9 cellular contexts compared by ENCODE assay signal in genomic region chr4:4859799-4860380, GRCh38. TPM values are rescaled to one million over a fixed set of nuclear protein-coding genes. Genes with fewer than 3 reads are reported as not detected.
A peak's percentile ranks its signal among the peaks of the same experiment; 100 is the strongest.
DNase-seq lines count a peak whose midpoint lies in the region; ATAC-seq, FAIRE-seq and TF ChIP-seq lines count a peak whose summit lies in the region.
"Had no signal": no experiment of that assay in that cellular context is flagged by ENCODE, and none has a peak within 500 bp of the region (broad histone marks: within the 10 kb centered on the region; RNA-seq: fewer than 3 reads in every experiment).

No MANE protein-coding gene starts in this region.

- WGBS in right cardiac atrium = under 1% methylated on average over 65 of the region's 65 CpGs

- H3K4me1 Mint-ChIP-seq in stimulated activated memory B cell treated with anti-CD40 and anti-IgM and Interleukin-4, amounts not matched to agents 10 μg/mL and 1 μg/mL and 100 μg/mL, for 72 hours = peaks cover 38% of the 10 kb centered on the region

- H3K27ac Mint-ChIP-seq in stimulated activated memory B cell treated with anti-CD40 and anti-IgM and Interleukin-4, amounts not matched to agents 10 μg/mL and 1 μg/mL and 100 μg/mL, for 72 hours = no peak overlapping the region

- peaks cover 6% of the 10 kb centered on the region for H3K36me3 Mint-ChIP-seq in stimulated activated memory B cell treated with anti-CD40 and anti-IgM and Interleukin-4, amounts not matched to agents 10 μg/mL and 1 μg/mL and 100 μg/mL, for 72 hours

- FAIRE-seq in D721Med (lab: Jason Lieb, UNC) = no peak
- FAIRE-seq: TTC549 had no signal

- H3K4me3 Mint-ChIP-seq in stimulated activated memory B cell treated with anti-CD40 and anti-IgM and Interleukin-4, amounts not matched to agents 10 μg/mL and 1 μg/mL and 100 μg/mL, for 72 hours = no peak overlapping the region

- intact Hi-C loops in right cardiac atrium (cut with DNase I) = no loop called here

- peak overlapping the region; percentile 75 for H3K4me3 ChIP-seq in right cardiac atrium (ENCODE audit: low read length)

- H3K9me3 ChIP-seq in right cardiac atrium (ENCODE audit: control insufficient read depth, low read length) = no peaks in the 10 kb centered on the region

- H3K27me3 Mint-ChIP-seq in stimulated activated memory B cell treated with anti-CD40 and anti-IgM and Interleukin-4, amounts not matched to agents 10 μg/mL and 1 μg/mL and 100 μg/mL, for 72 hours = peaks cover 92% of the 10 kb centered on the region

- peak overlapping the region; percentile 25 for H3K27ac ChIP-seq in right cardiac atrium (ENCODE audit: low read length)

- peak in 1 of 3 donors; percentile 50 for DNase-seq in right cardiac atrium
- DNase-seq in stimulated activated CD4-positive, alpha-beta T cell treated with anti-CD3 and anti-CD28 coated beads, Interleukin-15, amount 100 ng/mL, for 24 hours = no peak
- DNase-seq in NCI-H146 treated with DMSO at 0.1 percent for 48 hours (lab: John Stamatoyannopoulos, UW; ENCODE audit: unreplicated experiment) = no peak
- DNase-seq in D721Med (ENCODE audit: insufficient read length, low spot score) = no peak

- no peaks in the 10 kb centered on the region for H3K4me1 ChIP-seq in right cardiac atrium (ENCODE audit: control insufficient read depth, insufficient read depth, low read length)

- ATAC-seq in GM18868 (IDR thresholded peaks at IDR 0.05; ENCODE audit: unreplicated experiment) = peak; percentile 19
- ATAC-seq in HG02852 (IDR thresholded peaks at IDR 0.05; ENCODE audit: unreplicated experiment) = peak; percentile 31
- ATAC-seq in SK-N-SH treated with all-trans-retinoic acid at 6 μM for 48 hours = peak; percentile 3; the same call in 1 of the 3 replicates
- peak; percentile 14 to 49 for ATAC-seq in right cardiac atrium
- peak; percentile 27 for ATAC-seq in stimulated activated memory B cell treated with anti-CD40 and anti-IgM and Interleukin-4, amounts not matched to agents 10 μg/mL and 1 μg/mL and 100 μg/mL, for 72 hours

- H3K9me3 Mint-ChIP-seq in stimulated activated memory B cell treated with anti-CD40 and anti-IgM and Interleukin-4, amounts not matched to agents 10 μg/mL and 1 μg/mL and 100 μg/mL, for 72 hours = peaks cover 6% of the 10 kb centered on the region

- H3K27me3 ChIP-seq in right cardiac atrium (ENCODE audit: control insufficient read depth, insufficient read depth) = no peaks in the 10 kb centered on the region

- TF ChIP-seq CTCF in D721Med (IDR thresholded peaks at IDR 0.05; ENCODE audit: insufficient read depth, missing control alignments) = no peak

TF ChIP-seq in SK-N-SH treated with all-trans-retinoic acid at 6 μM for 48 hours, 23 proteins besides CTCF, POLR2A, EP300 and RAD21:
- TF ChIP-seq ZNF70 (CRISPR knock-in tag; IDR thresholded peaks at IDR 0.05) (no peak), RARB (CRISPR knock-in tag; IDR thresholded peaks at IDR 0.05) (no peak), ZFP30 (CRISPR knock-in tag; IDR thresholded peaks at IDR 0.05) (no peak), BACH2 (CRISPR knock-in tag; IDR thresholded peaks at IDR 0.05; ENCODE audit: borderline replicate concordance) (no peak), PATZ1 (CRISPR knock-in tag; IDR thresholded peaks at IDR 0.05; ENCODE audit: borderline replicate concordance) (no peak), OSR1 (CRISPR knock-in tag; IDR thresholded peaks at IDR 0.05) (no peak), CSDC2 (CRISPR knock-in tag; IDR thresholded peaks at IDR 0.05) (no peak), CREB5 (CRISPR knock-in tag; IDR thresholded peaks at IDR 0.05; ENCODE audit: low read depth) (no peak), POU6F1 (CRISPR knock-in tag; IDR thresholded peaks at IDR 0.05; ENCODE audit: borderline replicate concordance, low read depth) (no peak), ZNF8 (CRISPR knock-in tag; IDR thresholded peaks at IDR 0.05) (no peak), ZNF565 (CRISPR knock-in tag; conservative IDR thresholded peaks at IDR 0.05; ENCODE audit: low read depth) (no peak), TOX (CRISPR knock-in tag; IDR thresholded peaks at IDR 0.05; ENCODE audit: borderline replicate concordance) (no peak)

RNA-seq across cellular contexts. Expression of gene MSX1, which starts 0.4 kb away (rescaled TPM):
- 1 to 10 TPM; 1.8 to 2.8 (median 2.1) TPM for total RNA-seq in right cardiac atrium
- 3.6 TPM for polyA plus RNA-seq in right cardiac atrium
